Comparison of ENCODE assay signal across 15 cellular contexts in genomic region chr20:10522328-10522727, GRCh38.
"Had no signal": no experiment of that assay in that cellular context is flagged by ENCODE, and none has a peak within 500 bp of the region (broad histone marks: within the 10 kb centered on the region; RNA-seq: fewer than 3 reads in every experiment).

No MANE protein-coding gene starts in this region.

- H3K27me3 Mint-ChIP-seq: activated naive CD8-positive, alpha-beta T cell; dendritic cell treated with granulocyte-macrophage colony-stimulating factor and Interleukin-4, amounts not matched to agents 40 ng/mL and 50 ng/mL, for 4 days; naive B cell had no signal

- H3K4me1 ChIP-seq: lower lobe of right lung, parathyroid adenoma had no signal

- H3K9ac ChIP-seq: parathyroid adenoma had no signal

- H3K27ac ChIP-seq: gastrocnemius medialis, lower lobe of right lung, parathyroid adenoma, WERI-Rb-1 had no signal

- H3K4me3 ChIP-seq: gastrocnemius medialis, heart right ventricle, lower lobe of right lung had no signal

- H2AFZ ChIP-seq: parathyroid adenoma had no signal

- H3K27ac Mint-ChIP-seq: activated naive CD8-positive, alpha-beta T cell; dendritic cell treated with granulocyte-macrophage colony-stimulating factor and Interleukin-4, amounts not matched to agents 40 ng/mL and 50 ng/mL, for 4 days; naive B cell; stimulated activated effector memory CD8-positive, alpha-beta T cell treated with anti-CD3 and anti-CD28 coated beads, Interleukin-12 subunit alpha, Interleukin-12 subunit beta, amount 100 ng/mL, for 72 hours had no signal

- H3K36me3 ChIP-seq: gastrocnemius medialis, heart right ventricle, lower lobe of right lung, WERI-Rb-1 had no signal

- H3K9me3 ChIP-seq: gastrocnemius medialis, heart right ventricle, lower lobe of right lung had no signal

- H3K9me3 Mint-ChIP-seq: dendritic cell treated with granulocyte-macrophage colony-stimulating factor and Interleukin-4, amounts not matched to agents 40 ng/mL and 50 ng/mL, for 4 days; naive B cell; stimulated activated effector memory CD8-positive, alpha-beta T cell treated with anti-CD3 and anti-CD28 coated beads, Interleukin-12 subunit alpha, Interleukin-12 subunit beta, amount 100 ng/mL, for 72 hours had no signal

- DNase-seq: activated CD4-positive, alpha-beta T cell treated with anti-CD3 and anti-CD28 coated beads for 48 hours; activated CD8-positive, alpha-beta memory T cell treated with anti-CD3 and anti-CD28 coated beads, Interleukin-2, amount 50 U/mL, for 48 hours; activated gamma-delta T cell treated with Interleukin-2 at 50 U/mL for 16 hours; amniotic stem cell; gastrocnemius medialis; heart right ventricle; left cardiac atrium; lower lobe of right lung; naive B cell; stimulated activated CD4-positive, alpha-beta T cell treated with anti-CD3 and anti-CD28 coated beads, Interleukin-12 subunit alpha, Interleukin-12 subunit beta, amount 100 ng/mL, for 4 hours; WERI-Rb-1 had no signal

- H3K27me3 ChIP-seq: gastrocnemius medialis, heart right ventricle had no signal

- H3K4me3 Mint-ChIP-seq: activated naive CD8-positive, alpha-beta T cell; dendritic cell treated with granulocyte-macrophage colony-stimulating factor and Interleukin-4, amounts not matched to agents 40 ng/mL and 50 ng/mL, for 4 days; naive B cell; stimulated activated effector memory CD8-positive, alpha-beta T cell treated with anti-CD3 and anti-CD28 coated beads, Interleukin-12 subunit alpha, Interleukin-12 subunit beta, amount 100 ng/mL, for 72 hours had no signal

- ATAC-seq: gastrocnemius medialis; left cardiac atrium; lower lobe of right lung; stimulated activated effector memory CD8-positive, alpha-beta T cell treated with anti-CD3 and anti-CD28 coated beads, Interleukin-12 subunit alpha, Interleukin-12 subunit beta, amount 100 ng/mL, for 72 hours had no signal
